In genomic region chr5:132223861-132224260, GRCh38 we compare ENCODE assay signal across 22 cellular contexts. TPM values are rescaled to one million over a fixed set of nuclear protein-coding genes. Genes with fewer than 3 reads are reported as not detected.
DNase-seq lines count a peak whose midpoint lies in the region; ATAC-seq and TF ChIP-seq lines count a peak whose summit lies in the region.
"Had no signal": no experiment of that assay in that cellular context is flagged by ENCODE, and none has a peak within 500 bp of the region (broad histone marks: within the 10 kb centered on the region; RNA-seq: fewer than 3 reads in every experiment).

No MANE protein-coding gene starts in this region.

- H3K9ac ChIP-seq in skeletal muscle tissue (ENCODE audit: low read depth in 1 of 3, low read length in 3 of 3), result no peak overlapping the region
- H3K9ac ChIP-seq: SK-N-SH had no signal

- ATAC-seq in natural killer cell treated with Interleukin-12 subunit alpha and Interleukin-12 subunit beta and Interleukin-15 and Interleukin-18, amount 100 ng/mL, for 72 hours, result no peak
- ATAC-seq in natural killer cell (no peak), lower lobe of right lung (no peak), HG02852 (IDR thresholded peaks at IDR 0.05; ENCODE audit: unreplicated experiment) (no peak), GM18520 (IDR thresholded peaks at IDR 0.05; ENCODE audit: unreplicated experiment) (no peak)
- ATAC-seq: activated CD4-positive, alpha-beta T cell treated with anti-CD3 and anti-CD28 coated beads for 36 hours had no signal

- DNase-seq in natural killer cell treated with Interleukin-12 subunit alpha and Interleukin-12 subunit beta and Interleukin-15 and Interleukin-18, amount 100 ng/mL, for 72 hours (ENCODE audit: low spot score), result peak; percentile 22
- DNase-seq in natural killer cell (no peak), lower lobe of right lung (no peak), GM10266 (ENCODE audit: extremely low spot score) (no peak), NCI-H1417 (lab: John Stamatoyannopoulos, UW) (no peak)
- DNase-seq: activated CD4-positive, alpha-beta T cell treated with anti-CD3 and anti-CD28 coated beads for 36 hours; activated naive CD4-positive, alpha-beta T cell treated with anti-CD3 and anti-CD28 coated beads, Interleukin-2, amount 10 ng/mL, durations not matched to agents 7 days and 5 days; CD4-positive, CD25-positive, alpha-beta regulatory T cell; dermis blood vessel endothelial cell; DMS153; glutamatergic neuron; immature natural killer cell; NCI-H1436; NCI-H774; SK-N-SH; stimulated activated CD4-positive, alpha-beta T cell treated with anti-CD3 and anti-CD28 coated beads, Interleukin-4, amount 100 ng/mL, for 4 hours; stimulated activated CD8-positive, alpha-beta memory T cell treated with anti-CD3 and anti-CD28 coated beads, Interleukin-4, amount 100 ng/mL, for 48 hours had no signal

- intact Hi-C loops in natural killer cell (cut with micrococcal nuclease), result no loop called here
- intact Hi-C loops in lower lobe of right lung (cut with DNase I), result no loop called here

- H3K4me1 ChIP-seq in lower lobe of right lung (peaks cover 55% of the 10 kb centered on the region), skeletal muscle tissue (ENCODE audit: control insufficient read depth in 3 of 3, insufficient read depth in 3 of 3, low read length in 3 of 3) (peaks cover 61 to 65% (median 62%) of the 10 kb centered on the region in 3 donors)

- H3K4me3 ChIP-seq in lower lobe of right lung (no peak overlapping the region), skeletal muscle tissue (ENCODE audit: low read length in 3 of 3) (no peak overlapping the region)
- H3K4me3 ChIP-seq: HAP-1 had no signal

- peaks cover 0 to 5% of the 10 kb centered on the region in 2 donors for H3K4me1 Mint-ChIP-seq in natural killer cell treated with Interleukin-12 subunit alpha and Interleukin-12 subunit beta and Interleukin-15 and Interleukin-18, amount 100 ng/mL, for 72 hours (ENCODE audit: low read depth in 2 of 2)
- H3K4me1 Mint-ChIP-seq in natural killer cell, result peaks cover 0 to 12% of the 10 kb centered on the region in 2 donors

- H3K36me3 Mint-ChIP-seq in natural killer cell treated with Interleukin-12 subunit alpha and Interleukin-12 subunit beta and Interleukin-15 and Interleukin-18, amount 100 ng/mL, for 72 hours, result no peaks in the 10 kb centered on the region
- H3K36me3 Mint-ChIP-seq in natural killer cell, result no peaks in the 10 kb centered on the region
- H3K36me3 Mint-ChIP-seq: activated naive CD4-positive, alpha-beta T cell treated with anti-CD3 and anti-CD28 coated beads, Interleukin-2, amount 10 ng/mL, durations not matched to agents 7 days and 5 days; CD4-positive, CD25-positive, alpha-beta regulatory T cell; immature natural killer cell had no signal

- no peaks in the 10 kb centered on the region for H3K27me3 ChIP-seq in lower lobe of right lung (ENCODE audit: low read depth)
- H3K27me3 ChIP-seq in skeletal muscle tissue (ENCODE audit: control insufficient read depth in 3 of 3, insufficient read depth in 3 of 3, low read length in 3 of 3), result no peaks in the 10 kb centered on the region

- no peak overlapping the region for H3K4me3 Mint-ChIP-seq in natural killer cell treated with Interleukin-12 subunit alpha and Interleukin-12 subunit beta and Interleukin-15 and Interleukin-18, amount 100 ng/mL, for 72 hours
- H3K4me3 Mint-ChIP-seq in natural killer cell, result no peak overlapping the region
- H3K4me3 Mint-ChIP-seq: activated CD4-positive, alpha-beta T cell treated with anti-CD3 and anti-CD28 coated beads for 36 hours; activated naive CD4-positive, alpha-beta T cell treated with anti-CD3 and anti-CD28 coated beads, Interleukin-2, amount 10 ng/mL, durations not matched to agents 7 days and 5 days; CD4-positive, CD25-positive, alpha-beta regulatory T cell; immature natural killer cell had no signal

- TF ChIP-seq CTCF in natural killer cell (IDR thresholded peaks at IDR 0.05) (no peak), lower lobe of right lung (IDR thresholded peaks at IDR 0.05) (no peak), GM10266 (IDR thresholded peaks at IDR 0.05; ENCODE audit: control insufficient read depth, insufficient read depth, low read depth, missing control alignments) (no peak)

- peaks cover 7 to 10% of the 10 kb centered on the region in 2 donors for H3K27me3 Mint-ChIP-seq in natural killer cell treated with Interleukin-12 subunit alpha and Interleukin-12 subunit beta and Interleukin-15 and Interleukin-18, amount 100 ng/mL, for 72 hours
- H3K27me3 Mint-ChIP-seq in natural killer cell (ENCODE audit: low read depth in 2 of 2), result peaks cover 9 to 16% of the 10 kb centered on the region in 2 donors

- H3K27ac Mint-ChIP-seq in natural killer cell treated with Interleukin-12 subunit alpha and Interleukin-12 subunit beta and Interleukin-15 and Interleukin-18, amount 100 ng/mL, for 72 hours, result no peak overlapping the region
- no peak overlapping the region for H3K27ac Mint-ChIP-seq in natural killer cell
- H3K27ac Mint-ChIP-seq: activated CD4-positive, alpha-beta T cell treated with anti-CD3 and anti-CD28 coated beads for 36 hours; activated naive CD4-positive, alpha-beta T cell treated with anti-CD3 and anti-CD28 coated beads, Interleukin-2, amount 10 ng/mL, durations not matched to agents 7 days and 5 days; immature natural killer cell had no signal

- H3K36me3 ChIP-seq in lower lobe of right lung (no peaks in the 10 kb centered on the region), skeletal muscle tissue (ENCODE audit: control insufficient read depth in 3 of 3, insufficient read depth in 3 of 3, low read length in 3 of 3) (no peaks in the 10 kb centered on the region)
- H3K36me3 ChIP-seq: HAP-1, neutrophil had no signal

- H3K9me3 Mint-ChIP-seq in natural killer cell treated with Interleukin-12 subunit alpha and Interleukin-12 subunit beta and Interleukin-15 and Interleukin-18, amount 100 ng/mL, for 72 hours, result no peaks in the 10 kb centered on the region
- H3K9me3 Mint-ChIP-seq in natural killer cell, result no peaks in the 10 kb centered on the region
- H3K9me3 Mint-ChIP-seq: activated naive CD4-positive, alpha-beta T cell treated with anti-CD3 and anti-CD28 coated beads, Interleukin-2, amount 10 ng/mL, durations not matched to agents 7 days and 5 days; CD4-positive, CD25-positive, alpha-beta regulatory T cell; immature natural killer cell had no signal

- H3K9me3 ChIP-seq in lower lobe of right lung (no peaks in the 10 kb centered on the region), skeletal muscle tissue (ENCODE audit: control insufficient read depth in 3 of 3, low read length in 3 of 3) (no peaks in the 10 kb centered on the region)
- H3K9me3 ChIP-seq: HAP-1, neutrophil, SK-N-SH had no signal

- peak overlapping the region; percentile 69 for H3K27ac ChIP-seq in lower lobe of right lung
- peak overlapping the region; percentile 78 for H3K27ac ChIP-seq in skeletal muscle tissue (ENCODE audit: low read depth, low read length)
- H3K27ac ChIP-seq: neutrophil had no signal

RNA-seq across cellular contexts. Expression of gene P4HA2, which starts 3.8 kb away (rescaled TPM):
- 10 to 100 TPM in 1 of 2 donors, 1 to 10 TPM in 1; 5.5 to 20.1 TPM for total RNA-seq in natural killer cell treated with Interleukin-12 subunit alpha and Interleukin-12 subunit beta and Interleukin-15 and Interleukin-18, amount 100 ng/mL, for 72 hours
- total RNA-seq in natural killer cell (under 1 TPM in 1 of 3 donors, not detected in 2; 0.20 TPM), lower lobe of right lung (75.7 TPM), skeletal muscle tissue (50.6 TPM)
- total RNA-seq: CD4-positive, CD25-positive, alpha-beta regulatory T cell had no signal

RNA-seq across cellular contexts. Expression of gene PDLIM4, which starts 33.6 kb away (rescaled TPM):
- not detected for total RNA-seq in natural killer cell treated with Interleukin-12 subunit alpha and Interleukin-12 subunit beta and Interleukin-15 and Interleukin-18, amount 100 ng/mL, for 72 hours
- total RNA-seq in natural killer cell (not detected), lower lobe of right lung (6.7 TPM), skeletal muscle tissue (19.8 TPM)
- total RNA-seq: CD4-positive, CD25-positive, alpha-beta regulatory T cell had no signal

Comparison
In these comparisons a context has a peak if more than half of its experiments do, and no peak if none do; other contexts are left out.
1. RNA of gene P4HA2, which starts 3.8 kb away (total RNA-seq): 75.7 TPM in lower lobe of right lung (single experiment), 50.6 TPM in skeletal muscle tissue (single experiment) and 5.5 to 20.1 TPM in natural killer cell treated with Interleukin-12 subunit alpha and Interleukin-12 subunit beta and Interleukin-15 and Interleukin-18, amount 100 ng/mL, for 72 hours; 0.20 TPM in natural killer cell; every median in the first group is over 4 times any median in the second.